In the genomic region with DNA sequence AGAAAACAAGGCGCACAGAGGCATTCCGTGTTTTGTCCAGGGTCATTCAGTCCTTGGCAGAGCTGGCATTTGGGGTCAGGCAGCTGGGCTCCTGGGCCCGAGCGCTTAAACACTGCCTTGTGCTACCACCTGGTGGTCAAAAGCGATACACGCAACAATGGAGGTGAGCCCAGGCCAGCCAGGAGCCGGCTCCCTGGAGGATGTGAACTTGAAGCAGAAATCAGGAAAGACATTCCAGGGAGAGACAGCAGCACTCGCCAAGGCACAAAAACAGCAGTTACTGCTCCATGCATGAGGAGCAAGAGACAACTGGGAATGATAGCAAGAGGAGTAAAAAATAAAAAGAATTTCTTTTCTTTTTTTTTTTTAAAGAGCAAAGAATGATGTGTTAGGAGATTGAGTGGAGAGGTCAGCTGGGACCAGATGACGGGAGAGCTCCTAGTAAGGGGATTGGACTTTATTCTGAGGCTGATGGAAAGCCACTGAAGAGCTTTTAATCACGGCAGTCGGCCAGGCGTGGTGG, we compare ENCODE assay signal across 9 cellular contexts. TPM values are rescaled to one million over a fixed set of nuclear protein-coding genes. Genes with fewer than 3 reads are reported as not detected.
DNase-seq lines count a peak whose midpoint lies in the region; ATAC-seq and TF ChIP-seq lines count a peak whose summit lies in the region.
"Had no signal": no experiment of that assay in that cellular context is flagged by ENCODE, and none has a peak within 500 bp of the region (broad histone marks: within the 10 kb centered on the region; RNA-seq: fewer than 3 reads in every experiment).

No MANE protein-coding gene starts in this region.

- H3K4me2 ChIP-seq in OCI-LY1 (ENCODE audit: low read length), result no peak overlapping the region
- no peak overlapping the region for H3K4me2 ChIP-seq in neural cell (ENCODE audit: low read length)

- H4K20me1 ChIP-seq in OCI-LY1 (ENCODE audit: insufficient read depth, low read length) (no peaks in the 10 kb centered on the region), neural cell (ENCODE audit: insufficient read depth) (no peaks in the 10 kb centered on the region)

- WGBS in stomach, 5 donors, result 18 to 25% (median 23%) methylated on average over 12 of the region's 12 CpGs

- H3K9ac ChIP-seq in OCI-LY1 (ENCODE audit: low read length), result no peak overlapping the region
- H3K9ac ChIP-seq in neural cell (ENCODE audit: low read length), result no peak overlapping the region

- H3K79me2 ChIP-seq in OCI-LY1 (ENCODE audit: insufficient read depth, low read length), result no peaks in the 10 kb centered on the region
- no peaks in the 10 kb centered on the region for H3K79me2 ChIP-seq in neural cell (replicated peaks; ENCODE audit: insufficient read depth, low read length)

- H3K9me2 ChIP-seq in OCI-LY1 (ENCODE audit: low read depth, low read length) (no peaks in the 10 kb centered on the region), neural cell (ENCODE audit: insufficient read depth, low read length) (no peaks in the 10 kb centered on the region)

- TF ChIP-seq CTCF in OCI-LY1 (IDR thresholded peaks at IDR 0.05; ENCODE audit: low read length) (peak; percentile 73), neural cell (IDR thresholded peaks at IDR 0.05; ENCODE audit: poor library complexity, severe bottlenecking) (peak; percentile 96), stomach (IDR thresholded peaks at IDR 0.05) (peak in 5 of 7 experiments; percentile 80 to 88 (median 82))

- H3K4me1 ChIP-seq in OCI-LY1 (ENCODE audit: insufficient read depth, low read length, severe bottlenecking) (no peaks in the 10 kb centered on the region), stomach (peaks cover 0 to 9% (median 4%) of the 10 kb centered on the region in 4 donors)

- H3K4me3 ChIP-seq in OCI-LY1 (ENCODE audit: low read depth, low read length, poor library complexity, severe bottlenecking) (no peak overlapping the region), neural cell (ENCODE audit: low read length) (no peak overlapping the region), stomach (no peak overlapping the region)

- no peak overlapping the region for H2AFZ ChIP-seq in OCI-LY1 (ENCODE audit: low read length)
- no peak overlapping the region for H2AFZ ChIP-seq in neural cell (ENCODE audit: low read depth, low read length)

- H3K36me3 ChIP-seq in OCI-LY1 (ENCODE audit: insufficient read depth, low read length), result no peaks in the 10 kb centered on the region
- no peaks in the 10 kb centered on the region for H3K36me3 ChIP-seq in neural cell (ENCODE audit: insufficient read depth, low read length)
- H3K36me3 ChIP-seq in stomach, result no peaks in the 10 kb centered on the region

- DNase-seq in D341Med (ENCODE audit: low spot score) (peak; percentile 85), activated T-cell treated with anti-CD3 and anti-CD28 coated beads for 4 hours (peak; percentile 42), fibroblast of gingiva (ENCODE audit: low read depth) (peak; percentile 58), stomach (peak; percentile 85)

- H3K27ac ChIP-seq in OCI-LY1 (ENCODE audit: low read depth, low read length, poor library complexity, severe bottlenecking) (no peak overlapping the region), neural cell (ENCODE audit: low read length) (no peak overlapping the region), stomach (no peak overlapping the region)

- TF ChIP-seq EP300 in neural cell (conservative IDR thresholded peaks at IDR 0.05; ENCODE audit: poor library complexity, severe bottlenecking) (no peak), stomach (IDR thresholded peaks at IDR 0.05) (no peak)

- H3F3A ChIP-seq in OCI-LY1 (ENCODE audit: insufficient read depth, low read length), result no peaks in the 10 kb centered on the region
- peaks cover 4% of the 10 kb centered on the region for H3F3A ChIP-seq in neural cell (ENCODE audit: insufficient read depth, low read length, poor library complexity, severe bottlenecking)

- ATAC-seq in GM19452 (IDR thresholded peaks at IDR 0.05; ENCODE audit: unreplicated experiment), result peak; percentile 98
- peak; percentile 98 for ATAC-seq in HG03469 (IDR thresholded peaks at IDR 0.05; ENCODE audit: unreplicated experiment)

- peak; percentile 99 for TF ChIP-seq RAD21 in neural cell (conservative IDR thresholded peaks at IDR 0.05)

- no peak for TF ChIP-seq POLR2A in stomach (IDR thresholded peaks at IDR 0.05)

- H3K27me3 ChIP-seq in OCI-LY1 (ENCODE audit: insufficient read depth, low read length) (peaks cover 3% of the 10 kb centered on the region; the same call in 1 of the 2 replicates), neural cell (ENCODE audit: insufficient read depth, low read depth, low read length) (no peaks in the 10 kb centered on the region), stomach (no peaks in the 10 kb centered on the region)

- intact Hi-C loops in stomach (cut with DNase I; ENCODE audit: low total_unique reads), result loop anchor here (5.0 to 10.0 kb wide), 2 partner anchors 104 to 362 kb away; no protein-coding TSS in a partner anchor

- H3K9me3 ChIP-seq in OCI-LY1 (ENCODE audit: low read length), result no peaks in the 10 kb centered on the region
- no peaks in the 10 kb centered on the region for H3K9me3 ChIP-seq in neural cell (ENCODE audit: low read length)
- H3K9me3 ChIP-seq in stomach, result no peaks in the 10 kb centered on the region

TF ChIP-seq in neural cell, 6 proteins besides CTCF, POLR2A, EP300 and RAD21:
- TF ChIP-seq SMC3 (conservative IDR thresholded peaks at IDR 0.05; ENCODE audit: poor library complexity), result peak; percentile 100
- TF ChIP-seq TAF1 (IDR thresholded peaks at IDR 0.05; ENCODE audit: low read depth), result no peak
- no peak for TF ChIP-seq MXI1 (conservative IDR thresholded peaks at IDR 0.05; ENCODE audit: poor library complexity, severe bottlenecking)
TF ChIP-seq in neural cell: peak in this region for 1.

RNA-seq across cellular contexts. Expression of gene SCYGR8, which starts 20.7 kb away (rescaled TPM):
- not detected in 2 replicates for polyA plus RNA-seq in neural cell
- polyA minus RNA-seq in neural cell, result not detected in 2 replicates
- total RNA-seq in stomach, result not detected
- not detected for polyA plus RNA-seq in stomach
- polyA plus RNA-seq: esophagus had no signal

RNA-seq across cellular contexts. Expression of gene SCYGR7, which starts 38.3 kb away (rescaled TPM):
- polyA plus RNA-seq in neural cell (not detected in 2 replicates), stomach (not detected)
- polyA minus RNA-seq in neural cell, result not detected in 2 replicates
- not detected for total RNA-seq in stomach
- polyA plus RNA-seq: esophagus had no signal

RNA-seq across cellular contexts. Expression of gene SCYGR6, which starts 41.9 kb away (rescaled TPM):
- polyA plus RNA-seq in neural cell (not detected in 2 replicates), stomach (not detected)
- not detected in 2 replicates for polyA minus RNA-seq in neural cell
- not detected for total RNA-seq in stomach
- polyA plus RNA-seq: esophagus had no signal

RNA-seq across cellular contexts. Expression of gene CCL20, which starts 47.2 kb away (rescaled TPM):
- not detected in 2 replicates for polyA plus RNA-seq in neural cell
- polyA minus RNA-seq in neural cell, result not detected in 2 replicates
- total RNA-seq in stomach, result 10 to 100 TPM in 1 of 5 donors, 1 to 10 TPM in 2, not detected in 2; 1.8 to 14.6 (median 8.7) TPM
- polyA plus RNA-seq in stomach, result 10 to 100 TPM in 2 of 3 donors, 1 to 10 TPM in 1; 8.6 to 75.8 (median 34.4) TPM

RNA-seq across cellular contexts. Expression of gene SLC19A3, which starts 48.6 kb away (rescaled TPM):
- polyA plus RNA-seq in neural cell (2.0 and 2.9 TPM in 2 replicates), stomach (under 1 TPM in 2 of 3 donors, not detected in 1; 0.43 to 0.56 TPM)
- 3.4 and 4.4 TPM in 2 replicates for polyA minus RNA-seq in neural cell
- 1 to 10 TPM; 1.7 to 9.3 (median 3.6) TPM for total RNA-seq in stomach
